1 cellular context compared by ENCODE assay signal in genomic region chr6:63576147-63576772, GRCh38.
A peak's percentile ranks its signal among the peaks of the same experiment; 100 is the strongest.
TF ChIP-seq lines count a peak whose summit lies in the region.

No MANE protein-coding gene starts in this region.

TF ChIP-seq in GM12878, 131 proteins besides CTCF, POLR2A, EP300 and RAD21:
- TF ChIP-seq, protein P1, sequence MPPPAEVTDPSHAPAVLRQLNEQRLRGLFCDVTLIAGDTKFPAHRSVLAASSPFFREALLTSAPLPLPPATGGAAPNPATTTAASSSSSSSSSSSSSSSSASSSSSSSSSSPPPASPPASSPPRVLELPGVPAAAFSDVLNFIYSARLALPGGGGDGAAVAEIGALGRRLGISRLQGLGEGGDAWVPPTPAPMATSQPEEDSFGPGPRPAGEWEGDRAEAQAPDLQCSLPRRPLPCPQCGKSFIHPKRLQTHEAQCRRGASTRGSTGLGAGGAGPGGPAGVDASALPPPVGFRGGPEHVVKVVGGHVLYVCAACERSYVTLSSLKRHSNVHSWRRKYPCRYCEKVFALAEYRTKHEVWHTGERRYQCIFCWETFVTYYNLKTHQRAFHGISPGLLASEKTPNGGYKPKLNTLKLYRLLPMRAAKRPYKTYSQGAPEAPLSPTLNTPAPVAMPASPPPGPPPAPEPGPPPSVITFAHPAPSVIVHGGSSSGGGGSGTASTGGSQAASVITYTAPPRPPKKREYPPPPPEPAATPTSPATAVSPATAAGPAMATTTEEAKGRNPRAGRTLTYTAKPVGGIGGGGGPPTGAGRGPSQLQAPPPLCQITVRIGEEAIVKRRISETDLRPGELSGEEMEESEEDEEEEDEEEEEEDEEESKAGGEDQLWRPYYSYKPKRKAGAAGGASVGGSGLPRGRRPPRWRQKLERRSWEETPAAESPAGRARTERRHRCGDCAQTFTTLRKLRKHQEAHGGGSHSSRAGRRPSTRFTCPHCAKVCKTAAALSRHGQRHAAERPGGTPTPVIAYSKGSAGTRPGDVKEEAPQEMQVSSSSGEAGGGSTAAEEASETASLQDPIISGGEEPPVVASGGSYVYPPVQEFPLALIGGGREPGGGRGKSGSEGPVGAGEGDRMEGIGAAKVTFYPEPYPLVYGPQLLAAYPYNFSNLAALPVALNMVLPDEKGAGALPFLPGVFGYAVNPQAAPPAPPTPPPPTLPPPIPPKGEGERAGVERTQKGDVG (CRISPR knock-in tag; IDR thresholded peaks at IDR 0.05), result no peak
- TF ChIP-seq STAT3 (IDR thresholded peaks at IDR 0.05; ENCODE audit: low read depth, low read length), result no peak
- no peak for TF ChIP-seq PML (IDR thresholded peaks at IDR 0.05; ENCODE audit: low read length)
- no peak for TF ChIP-seq POU2F2 (IDR thresholded peaks at IDR 0.05; ENCODE audit: borderline replicate concordance, low read depth, low read length)
- TF ChIP-seq EED (IDR thresholded peaks at IDR 0.05; ENCODE audit: low read depth), result no peak
- no peak for TF ChIP-seq PAX5 (IDR thresholded peaks at IDR 0.05; ENCODE audit: borderline replicate concordance, low read depth, low read length)
- TF ChIP-seq MLLT1 (IDR thresholded peaks at IDR 0.05), result peak; percentile 74
TF ChIP-seq in GM12878: peak in this region for 1.
